ENCODE assay signal across 1 cellular context in the genomic region with DNA sequence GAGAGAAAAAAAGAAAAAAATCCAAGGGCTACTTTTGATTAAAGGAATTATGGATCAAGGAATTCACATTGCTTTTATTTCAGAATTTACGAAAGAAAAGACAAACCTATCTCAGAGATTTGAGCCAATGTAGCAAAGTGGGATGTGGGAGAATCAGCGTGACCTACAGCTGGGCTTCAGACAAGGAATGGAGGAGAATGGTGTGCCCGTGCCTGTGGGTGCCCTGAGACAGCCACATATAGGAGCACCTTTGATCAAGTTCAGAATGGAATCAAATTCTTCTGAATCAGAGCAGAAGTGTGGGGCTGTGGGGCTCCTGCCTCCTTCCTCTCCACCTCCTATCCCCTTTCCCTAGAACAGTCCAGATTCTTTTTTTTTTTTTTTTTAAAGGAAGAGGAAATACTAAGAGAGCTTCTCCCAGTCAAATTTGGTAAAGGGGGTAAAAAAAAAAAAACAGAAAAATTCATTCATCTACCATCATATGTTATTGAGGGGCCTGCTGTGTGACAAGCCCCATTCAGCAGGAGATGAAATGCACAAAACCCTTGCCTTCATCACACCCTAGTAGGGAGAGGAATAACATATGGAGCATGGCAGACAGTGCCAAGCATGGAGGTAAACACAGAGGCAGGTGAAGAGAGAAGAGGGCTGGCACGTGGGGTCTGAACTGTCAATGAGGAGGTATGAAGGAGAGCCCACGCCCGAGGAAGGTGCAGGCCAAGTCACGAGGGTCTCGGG.
TF ChIP-seq lines count a peak whose summit lies in the region.

No MANE protein-coding gene starts in this region.

TF ChIP-seq in H1, 55 proteins besides CTCF, POLR2A, EP300 and RAD21:
- TF ChIP-seq, protein P1, sequence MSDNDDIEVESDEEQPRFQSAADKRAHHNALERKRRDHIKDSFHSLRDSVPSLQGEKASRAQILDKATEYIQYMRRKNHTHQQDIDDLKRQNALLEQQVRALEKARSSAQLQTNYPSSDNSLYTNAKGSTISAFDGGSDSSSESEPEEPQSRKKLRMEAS (IDR thresholded peaks at IDR 0.05), result no peak
- no peak for TF ChIP-seq PHF8 (conservative IDR thresholded peaks at IDR 0.05; ENCODE audit: low read depth, low read length)
- TF ChIP-seq CREB1 (IDR thresholded peaks at IDR 0.05), result no peak
- no peak for TF ChIP-seq HDAC2 (IDR thresholded peaks at IDR 0.05; ENCODE audit: borderline replicate concordance in 1 of 2, low read depth in 2 of 2, low read length in 2 of 2)
- TF ChIP-seq GABPA (IDR thresholded peaks at IDR 0.05; ENCODE audit: borderline replicate concordance, insufficient read depth, low read length), result no peak
- TF ChIP-seq, protein P2, sequence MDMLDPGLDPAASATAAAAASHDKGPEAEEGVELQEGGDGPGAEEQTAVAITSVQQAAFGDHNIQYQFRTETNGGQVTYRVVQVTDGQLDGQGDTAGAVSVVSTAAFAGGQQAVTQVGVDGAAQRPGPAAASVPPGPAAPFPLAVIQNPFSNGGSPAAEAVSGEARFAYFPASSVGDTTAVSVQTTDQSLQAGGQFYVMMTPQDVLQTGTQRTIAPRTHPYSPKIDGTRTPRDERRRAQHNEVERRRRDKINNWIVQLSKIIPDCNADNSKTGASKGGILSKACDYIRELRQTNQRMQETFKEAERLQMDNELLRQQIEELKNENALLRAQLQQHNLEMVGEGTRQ (IDR thresholded peaks at IDR 0.05; ENCODE audit: low read length), result no peak
- TF ChIP-seq CBX5 (IDR thresholded peaks at IDR 0.05; ENCODE audit: low read depth, low read length), result no peak
- no peak for TF ChIP-seq NANOG (IDR thresholded peaks at IDR 0.05; ENCODE audit: insufficient read depth, low read depth, low read length, poor library complexity, severe bottlenecking)
- TF ChIP-seq RNF2 (IDR thresholded peaks at IDR 0.05; ENCODE audit: borderline replicate concordance, low read depth, low read length, missing control alignments, poor library complexity, severe bottlenecking), result no peak
- TF ChIP-seq SIN3A (conservative IDR thresholded peaks at IDR 0.05 in 1 of 2, IDR thresholded peaks at IDR 0.05 in 1 of 2; ENCODE audit: low read depth in 1 of 2, low read length in 2 of 2), result no peak
